Comparison of ENCODE assay signal across 1 cellular context in genomic region chr10:128125944-128126764, GRCh38.
TF ChIP-seq lines count a peak whose summit lies in the region.

TSS of gene MKI67 (minus strand) at chr10:128126423. CDS start at chr10:128125667, 756 bp downstream.

TF ChIP-seq in HepG2, 621 proteins besides CTCF, POLR2A, EP300 and RAD21 (continued from another document and continues in another):
- TF ChIP-seq DZIP1 (CRISPR knock-in tag; IDR thresholded peaks at IDR 0.05), result no peak
- no peak for TF ChIP-seq GATA4 (IDR thresholded peaks at IDR 0.05; ENCODE audit: borderline replicate concordance, low read depth)
- TF ChIP-seq SMARCE1 (IDR thresholded peaks at IDR 0.05; ENCODE audit: borderline replicate concordance), result no peak
- no peak for TF ChIP-seq ZNF770 (CRISPR knock-in tag; IDR thresholded peaks at IDR 0.05)
- peak; percentile 32; the same call in 1 of the 2 replicates for TF ChIP-seq YEATS4 (CRISPR knock-in tag; IDR thresholded peaks at IDR 0.05; ENCODE audit: borderline replicate concordance)
- TF ChIP-seq ATAD3A (CRISPR knock-in tag; IDR thresholded peaks at IDR 0.05), result no peak
- TF ChIP-seq E2F1 (CRISPR knock-in tag; IDR thresholded peaks at IDR 0.05), result peak; percentile 95
- TF ChIP-seq UBTF (CRISPR knock-in tag; IDR thresholded peaks at IDR 0.05), result peak; percentile 32; the same call in 1 of the 2 replicates
- TF ChIP-seq CENPT (CRISPR knock-in tag; IDR thresholded peaks at IDR 0.05; ENCODE audit: low read depth), result peak; percentile 86; the same call in 1 of the 2 replicates
- no peak for TF ChIP-seq FOXC1 (CRISPR knock-in tag; IDR thresholded peaks at IDR 0.05; ENCODE audit: borderline replicate concordance)
- TF ChIP-seq ZNF777 (CRISPR knock-in tag; IDR thresholded peaks at IDR 0.05), result no peak
- no peak for TF ChIP-seq SMAD9 (CRISPR knock-in tag; IDR thresholded peaks at IDR 0.05)
- TF ChIP-seq GABPB1 (CRISPR knock-in tag; IDR thresholded peaks at IDR 0.05), result peak; percentile 36; the same call in 1 of the 2 replicates
- TF ChIP-seq DDIT3 (CRISPR knock-in tag; IDR thresholded peaks at IDR 0.05), result no peak
- no peak for TF ChIP-seq SOX6 (IDR thresholded peaks at IDR 0.05)
- TF ChIP-seq SOX6 (CRISPR knock-in tag; IDR thresholded peaks at IDR 0.05), result no peak
- TF ChIP-seq ZNF687 (CRISPR knock-in tag; IDR thresholded peaks at IDR 0.05), result peak; percentile 56
- 0 out of 2 replicates have a peak, but pooled peaks have one; percentile 35 for TF ChIP-seq ZNF841 (CRISPR knock-in tag; IDR thresholded peaks at IDR 0.05; ENCODE audit: borderline replicate concordance)
- TF ChIP-seq REST (IDR thresholded peaks at IDR 0.05; ENCODE audit: borderline replicate concordance in 1 of 2, low read depth in 1 of 2, low read length in 2 of 2), result 0 out of 4 replicates have a peak, but pooled peaks of 1 of the 2 experiments have one; percentile 23
- no peak for TF ChIP-seq ZNF674 (CRISPR knock-in tag; IDR thresholded peaks at IDR 0.05; ENCODE audit: low read depth)
- TF ChIP-seq SAP130 (CRISPR knock-in tag; IDR thresholded peaks at IDR 0.05; ENCODE audit: low read depth), result peak; percentile 98
- TF ChIP-seq RFX5 (IDR thresholded peaks at IDR 0.05; ENCODE audit: low read depth, low read length), result no peak
- TF ChIP-seq TRAFD1 (CRISPR knock-in tag; IDR thresholded peaks at IDR 0.05; ENCODE audit: borderline replicate concordance), result no peak
- TF ChIP-seq ZNF788 (CRISPR knock-in tag; IDR thresholded peaks at IDR 0.05; ENCODE audit: borderline replicate concordance), result no peak
- TF ChIP-seq ZSCAN29 (CRISPR knock-in tag; conservative IDR thresholded peaks at IDR 0.05), result no peak
- TF ChIP-seq ELF3 (CRISPR knock-in tag; IDR thresholded peaks at IDR 0.05), result peak; percentile 41; the same call in 1 of the 2 replicates
- peak; percentile 91 for TF ChIP-seq KMT2A (CRISPR knock-in tag; IDR thresholded peaks at IDR 0.05)
- TF ChIP-seq BATF2 (CRISPR knock-in tag; IDR thresholded peaks at IDR 0.05), result 0 out of 2 replicates have a peak, but pooled peaks have one; percentile 91
- peak; percentile 100 for TF ChIP-seq HBP1 (CRISPR knock-in tag; IDR thresholded peaks at IDR 0.05; ENCODE audit: low read depth)
- no peak for TF ChIP-seq PHB2 (IDR thresholded peaks at IDR 0.05; ENCODE audit: partially characterized antibody)
- no peak for TF ChIP-seq ZBTB3 (CRISPR knock-in tag; IDR thresholded peaks at IDR 0.05; ENCODE audit: borderline replicate concordance, low read depth)
